17 cellular contexts compared by ENCODE assay signal in genomic region chr7:128037081-128037480, GRCh38.
A peak's percentile ranks its signal among the peaks of the same experiment; 100 is the strongest.
DNase-seq lines count a peak whose midpoint lies in the region; ATAC-seq and TF ChIP-seq lines count a peak whose summit lies in the region.
"Had no signal": no experiment of that assay in that cellular context is flagged by ENCODE, and none has a peak within 500 bp of the region (broad histone marks: within the 10 kb centered on the region; RNA-seq: fewer than 3 reads in every experiment).

No MANE protein-coding gene starts in this region.

- no peaks in the 10 kb centered on the region for H3K9me3 Mint-ChIP-seq in nephron progenitor cell
- H3K9me3 Mint-ChIP-seq: activated naive CD4-positive, alpha-beta T cell treated with anti-CD3 and anti-CD28 coated beads, Interleukin-2, amount 50 U/mL, for 24 hours; activated T-cell treated with anti-CD3 and anti-CD28 coated beads, Interleukin-2, amount 50 U/mL, for 72 hours; mesothelial cell of epicardium had no signal

- H3K36me3 ChIP-seq in GM06990 (ENCODE audit: control insufficient read depth, insufficient read depth, low read length), result peaks cover 1% of the 10 kb centered on the region; the same call in 1 of the 2 replicates
- peaks cover 3% of the 10 kb centered on the region for H3K36me3 ChIP-seq in brain microvascular endothelial cell (replicated peaks)
- H3K36me3 ChIP-seq: Peyer's patch had no signal

- DNase-seq in GM06990 (ENCODE audit: extremely low read depth, insufficient read length), result no peak
- no peak for DNase-seq in brain microvascular endothelial cell
- DNase-seq in amygdala (lab: John Stamatoyannopoulos, UW), result no peak
- DNase-seq in GM19240 (ENCODE audit: insufficient read length, low spot score), result no peak
- DNase-seq in nephron progenitor cell, result no peak
- DNase-seq: activated T-cell treated with anti-CD3 and anti-CD28 coated beads, Interleukin-2, amount 50 U/mL, for 72 hours; C1 segment of cervical spinal cord; left colon; NCI-H748 treated with DMSO at 0.1 percent for 48 hours; Peyer's patch; T1000 had no signal

- H3K27me3 ChIP-seq in GM06990 (replicated peaks; ENCODE audit: control insufficient read depth, insufficient read depth, low read length) (no peaks in the 10 kb centered on the region), brain microvascular endothelial cell (replicated peaks) (no peaks in the 10 kb centered on the region)
- H3K27me3 ChIP-seq: Peyer's patch had no signal

- H3K4me3 ChIP-seq in GM06990 (replicated peaks; ENCODE audit: low read depth, low read length) (no peak overlapping the region), brain microvascular endothelial cell (ENCODE audit: low read depth, low read length) (no peak overlapping the region)
- H3K4me3 ChIP-seq: Peyer's patch had no signal

- H3K27ac Mint-ChIP-seq in nephron progenitor cell, result no peak overlapping the region
- H3K27ac Mint-ChIP-seq: activated naive CD4-positive, alpha-beta T cell treated with anti-CD3 and anti-CD28 coated beads, Interleukin-2, amount 50 U/mL, for 24 hours; activated T-cell treated with anti-CD3 and anti-CD28 coated beads, Interleukin-2, amount 50 U/mL, for 72 hours; mesothelial cell of epicardium had no signal

- in situ Hi-C loops in brain microvascular endothelial cell (cut with HindIII; ENCODE audit: low pct_ligation_motif_present, low sequenced_read_pairs), result no loop called here

- peaks cover 28% of the 10 kb centered on the region for H3K4me1 Mint-ChIP-seq in nephron progenitor cell
- H3K4me1 Mint-ChIP-seq: activated naive CD4-positive, alpha-beta T cell treated with anti-CD3 and anti-CD28 coated beads, Interleukin-2, amount 50 U/mL, for 24 hours had no signal

- H3K27me3 Mint-ChIP-seq in nephron progenitor cell (ENCODE audit: low read depth, poor library complexity), result peaks cover 15% of the 10 kb centered on the region
- H3K27me3 Mint-ChIP-seq: activated naive CD4-positive, alpha-beta T cell treated with anti-CD3 and anti-CD28 coated beads, Interleukin-2, amount 50 U/mL, for 24 hours had no signal

- no peak overlapping the region for H3K4me3 Mint-ChIP-seq in nephron progenitor cell
- H3K4me3 Mint-ChIP-seq: activated naive CD4-positive, alpha-beta T cell treated with anti-CD3 and anti-CD28 coated beads, Interleukin-2, amount 50 U/mL, for 24 hours; activated T-cell treated with anti-CD3 and anti-CD28 coated beads, Interleukin-2, amount 50 U/mL, for 72 hours; mesothelial cell of epicardium had no signal

- no peaks in the 10 kb centered on the region for H3K36me3 Mint-ChIP-seq in nephron progenitor cell (ENCODE audit: low read depth)
- H3K36me3 Mint-ChIP-seq: mesothelial cell of epicardium had no signal

- TF ChIP-seq CTCF in GM06990 (IDR thresholded peaks at IDR 0.05; ENCODE audit: insufficient read depth, low read length, poor library complexity, severe bottlenecking), result peak; percentile 22
- peak; percentile 14 for TF ChIP-seq CTCF in brain microvascular endothelial cell (IDR thresholded peaks at IDR 0.05; ENCODE audit: low read depth, low read length, missing control alignments)
- no peak for TF ChIP-seq CTCF in nephron progenitor cell (IDR thresholded peaks at IDR 0.05)

- no peak overlapping the region for H3K27ac ChIP-seq in brain microvascular endothelial cell
- H3K27ac ChIP-seq: Peyer's patch had no signal

- ATAC-seq in GM21529 (IDR thresholded peaks at IDR 0.05; ENCODE audit: unreplicated experiment) (peak; percentile 5), HG03460 (IDR thresholded peaks at IDR 0.05; ENCODE audit: unreplicated experiment) (peak; percentile 7), HG02798 (IDR thresholded peaks at IDR 0.05; ENCODE audit: poor library complexity, unreplicated experiment) (no peak)
- ATAC-seq: activated CD4-positive, CD25-positive, alpha-beta regulatory T cell treated with anti-CD3 and anti-CD28 coated beads, Interleukin-2, amount 50 U/mL, for 24 hours; activated T-cell treated with anti-CD3 and anti-CD28 coated beads, Interleukin-2, amount 50 U/mL, for 72 hours; left colon had no signal
